8 cellular contexts compared by ENCODE assay signal in the genomic region with DNA sequence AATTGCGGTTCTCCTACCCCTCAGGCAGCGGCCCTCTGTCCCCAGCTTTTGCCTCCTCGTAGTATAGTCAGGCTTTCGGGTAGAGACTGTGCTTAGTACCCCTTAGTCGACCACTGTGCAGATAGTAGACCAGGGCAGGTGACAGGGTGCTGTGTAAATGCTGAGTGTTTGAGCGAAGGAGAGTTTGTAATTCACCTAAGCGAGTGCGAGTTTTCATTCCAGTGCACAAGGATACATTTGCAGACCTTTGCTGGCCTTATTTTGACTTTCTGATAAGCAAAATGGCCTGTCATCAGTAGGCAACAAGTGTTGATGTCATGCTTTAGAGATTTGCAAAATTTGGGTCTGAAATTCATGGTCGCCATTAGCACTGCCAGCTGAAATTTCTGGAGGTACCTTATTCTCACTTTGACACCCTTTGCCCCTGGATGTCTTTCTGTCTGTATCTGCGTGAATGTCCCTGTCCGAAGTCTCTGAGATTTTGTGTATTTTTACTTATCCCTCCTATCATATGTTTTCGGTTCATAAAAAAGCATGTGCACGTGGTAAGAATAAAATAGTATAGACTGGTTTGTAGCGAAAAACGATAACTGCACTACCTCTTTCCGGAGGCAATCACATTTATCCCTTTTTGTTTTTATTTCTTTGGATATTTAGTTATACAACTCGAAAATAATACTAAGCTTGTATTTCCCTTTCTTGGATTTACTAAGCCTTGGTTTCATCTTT. TPM values are rescaled to one million over a fixed set of nuclear protein-coding genes. Genes with fewer than 3 reads are reported as not detected.
A peak's percentile ranks its signal among the peaks of the same experiment; 100 is the strongest.
DNase-seq lines count a peak whose midpoint lies in the region; ATAC-seq and TF ChIP-seq lines count a peak whose summit lies in the region.

No MANE protein-coding gene starts in this region.

- ATAC-seq in GM18505 (IDR thresholded peaks at IDR 0.05; ENCODE audit: unreplicated experiment) (peak; percentile 0), HG03045 (IDR thresholded peaks at IDR 0.05; ENCODE audit: unreplicated experiment) (peak; percentile 5), upper lobe of left lung (ENCODE audit: low FRiP score in 2 of 2) (no peak)
- ATAC-seq in activated naive CD8-positive, alpha-beta T cell treated with anti-CD3 and anti-CD28 coated beads, Interleukin-2, amount 50 U/mL, for 24 hours = peak; percentile 3

- H3K9me3 Mint-ChIP-seq in activated naive CD8-positive, alpha-beta T cell treated with anti-CD3 and anti-CD28 coated beads, Interleukin-2, amount 50 U/mL, for 24 hours = no peaks in the 10 kb centered on the region

- TF ChIP-seq EP300 in upper lobe of left lung (IDR thresholded peaks at IDR 0.05) = no peak

- H3K27me3 Mint-ChIP-seq in activated naive CD8-positive, alpha-beta T cell treated with anti-CD3 and anti-CD28 coated beads, Interleukin-2, amount 50 U/mL, for 24 hours = peaks cover 1% of the 10 kb centered on the region

- no peaks in the 10 kb centered on the region for H3K27me3 ChIP-seq in upper lobe of left lung

- peak overlapping the region; percentile 98 for H3K27ac Mint-ChIP-seq in activated naive CD8-positive, alpha-beta T cell treated with anti-CD3 and anti-CD28 coated beads, Interleukin-2, amount 50 U/mL, for 24 hours

- TF ChIP-seq POLR2A in GM18505 (IDR thresholded peaks at IDR 0.05; ENCODE audit: borderline replicate concordance, extremely low read depth, insufficient read depth, insufficient read length) = no peak
- no peak for TF ChIP-seq POLR2A in lower leg skin (IDR thresholded peaks at IDR 0.05)
- TF ChIP-seq POLR2A in upper lobe of left lung (IDR thresholded peaks at IDR 0.05) = no peak

- H3K4me3 ChIP-seq in lower leg skin (ENCODE audit: low read depth, poor library complexity, severe bottlenecking) (peak overlapping the region; percentile 75), upper lobe of left lung (peak overlapping the region; percentile 43 to 91 (median 70))

- H3K9me3 ChIP-seq in upper lobe of left lung = no peaks in the 10 kb centered on the region

- intact Hi-C loops in lower leg skin (cut with DNase I; ENCODE audit: low total_unique reads) (no loop called here), posterior vena cava (cut with DNase I) (loop anchor here in 1 of 2 donors (5.0 kb wide), 1 partner anchor 102 kb away; no protein-coding TSS in a partner anchor)

- no peak for TF ChIP-seq CTCF in lower leg skin (IDR thresholded peaks at IDR 0.05)
- no peak for TF ChIP-seq CTCF in upper lobe of left lung (IDR thresholded peaks at IDR 0.05)

- H3K36me3 ChIP-seq in upper lobe of left lung = no peaks in the 10 kb centered on the region

- peaks cover 37% of the 10 kb centered on the region for H3K36me3 Mint-ChIP-seq in activated naive CD8-positive, alpha-beta T cell treated with anti-CD3 and anti-CD28 coated beads, Interleukin-2, amount 50 U/mL, for 24 hours (ENCODE audit: low read depth)

- peak overlapping the region; percentile 90 to 96 (median 94) for H3K27ac ChIP-seq in upper lobe of left lung

- H3K4me3 Mint-ChIP-seq in activated naive CD8-positive, alpha-beta T cell treated with anti-CD3 and anti-CD28 coated beads, Interleukin-2, amount 50 U/mL, for 24 hours = peak overlapping the region; percentile 93

- H3K4me1 Mint-ChIP-seq in activated naive CD8-positive, alpha-beta T cell treated with anti-CD3 and anti-CD28 coated beads, Interleukin-2, amount 50 U/mL, for 24 hours = peaks cover 38% of the 10 kb centered on the region

- DNase-seq in activated naive CD8-positive, alpha-beta T cell treated with anti-CD3 and anti-CD28 coated beads, Interleukin-2, amount 50 U/mL, for 24 hours = no peak
- DNase-seq in lower leg skin (ENCODE audit: low spot score in 2 of 2) = no peak
- DNase-seq in upper lobe of left lung = no peak
- DNase-seq in posterior vena cava (ENCODE audit: low spot score) = no peak
- DNase-seq in SK-N-DZ (ENCODE audit: low spot score) = no peak
- DNase-seq in glomerular visceral epithelial cell (ENCODE audit: extremely low spot score) = no peak

- peaks cover 13 to 30% (median 15%) of the 10 kb centered on the region in 4 donors for H3K4me1 ChIP-seq in upper lobe of left lung

- WGBS in lower leg skin, 2 donors = 21 to 23% methylated on average over 17 of the region's 17 CpGs
- 24 to 32% methylated on average over 12 to 17 of the region's 17 CpGs for WGBS in upper lobe of left lung, 2 donors

RNA-seq across cellular contexts. Expression of a gene that starts 1.9 kb away (rescaled TPM):
- total RNA-seq in lower leg skin = 10 to 100 TPM in 2 of 4 donors, 1 to 10 TPM in 2; 9.2 to 20.7 (median 9.9) TPM
- total RNA-seq in upper lobe of left lung = 10 to 100 TPM; 11.1 to 18.5 (median 15.9) TPM
- 1 to 10 TPM; 4.4 to 5.7 TPM for total RNA-seq in posterior vena cava
- 280 and 292 TPM in 2 replicates for polyA plus RNA-seq in SK-N-DZ (2014; cell fraction: cytosol; rRNA removed)
- 88.9 and 108 TPM in 2 replicates for polyA plus RNA-seq in SK-N-DZ (2014; cell fraction: nucleus; rRNA removed)

Comparison
In these comparisons a context has a peak if more than half of its experiments do, and no peak if none do; other contexts are left out.
1. ATAC-seq: peak in GM18505 (single experiment), HG03045 (single experiment) and activated naive CD8-positive, alpha-beta T cell treated with anti-CD3 and anti-CD28 coated beads, Interleukin-2, amount 50 U/mL, for 24 hours (single experiment); none in upper lobe of left lung (0 of 2).